13 cellular contexts compared by ENCODE assay signal in genomic region chrX:44828008-44828605, GRCh38. TPM values are rescaled to one million over a fixed set of nuclear protein-coding genes. Genes with fewer than 3 reads are reported as not detected.
DNase-seq lines count a peak whose midpoint lies in the region; ATAC-seq and TF ChIP-seq lines count a peak whose summit lies in the region.
"Had no signal": no experiment of that assay in that cellular context is flagged by ENCODE, and none has a peak within 500 bp of the region (broad histone marks: within the 10 kb centered on the region; RNA-seq: fewer than 3 reads in every experiment).

No MANE protein-coding gene starts in this region.

- intact Hi-C loops in heart right ventricle (cut with DNase I) = no loop called here

- TF ChIP-seq CTCF in heart right ventricle (IDR thresholded peaks at IDR 0.05) = no peak

- peak; percentile 52 for DNase-seq in GM04503 (ENCODE audit: low read depth)
- peak; percentile 20 for DNase-seq in NCI-H460 (ENCODE audit: extremely low read depth, low read depth)
- DNase-seq in dermis blood vessel endothelial cell = peak; percentile 40
- DNase-seq in non-pigmented ciliary epithelial cell (ENCODE audit: low read depth) = peak; percentile 35
- no peak for DNase-seq in heart right ventricle
- no peak for DNase-seq in NCI-H2171 (lab: John Stamatoyannopoulos, UW)
- no peak for DNase-seq in SJCRH30
- DNase-seq in hippocampal formation (lab: John Stamatoyannopoulos, UW) = no peak
- DNase-seq: lower lobe of right lung, NCI-H510A, right lobe of liver, T-helper 2 cell had no signal

- no peak for ATAC-seq in heart right ventricle
- ATAC-seq: lower lobe of right lung had no signal

- WGBS in heart right ventricle, 2 donors = 63 to 73% methylated on average over 4 of the region's 4 CpGs

- H3K4me1 ChIP-seq in heart right ventricle = no peaks in the 10 kb centered on the region
- no peaks in the 10 kb centered on the region for H3K4me1 ChIP-seq in SJCRH30
- H3K4me1 ChIP-seq: lower lobe of right lung, right lobe of liver had no signal

- H3K27ac ChIP-seq in heart right ventricle (no peak overlapping the region), SJCRH30 (no peak overlapping the region)
- H3K27ac ChIP-seq: lower lobe of right lung, right lobe of liver had no signal

- H3K27me3 ChIP-seq in heart right ventricle (peaks cover 0 to 15% (median 0%) of the 10 kb centered on the region in 7 donors), SJCRH30 (no peaks in the 10 kb centered on the region)
- H3K27me3 ChIP-seq: right lobe of liver had no signal

- H3K9me3 ChIP-seq in heart right ventricle (no peaks in the 10 kb centered on the region), SJCRH30 (replicated peaks) (no peaks in the 10 kb centered on the region)
- H3K9me3 ChIP-seq: lower lobe of right lung, right lobe of liver had no signal

- H3K36me3 ChIP-seq in heart right ventricle = no peaks in the 10 kb centered on the region
- H3K36me3 ChIP-seq in SJCRH30 = no peaks in the 10 kb centered on the region
- H3K36me3 ChIP-seq: lower lobe of right lung, right lobe of liver had no signal

- H3K4me3 ChIP-seq in heart right ventricle (no peak overlapping the region), SJCRH30 (no peak overlapping the region)
- H3K4me3 ChIP-seq: lower lobe of right lung, right lobe of liver had no signal

RNA-seq across cellular contexts. Expression of gene DUSP21, which starts 15.7 kb away (rescaled TPM):
- not detected in 2 replicates for total RNA-seq in NCI-H460 (2014; rRNA removed; shearing (Covaris generic))
- polyA plus RNA-seq in NCI-H460 (2014; cell fraction: nucleus; rRNA removed) = not detected in 2 replicates
- not detected in 2 replicates for total RNA-seq in dermis blood vessel endothelial cell
- not detected for total RNA-seq in heart right ventricle
- not detected for polyA plus RNA-seq in heart right ventricle
- total RNA-seq in SJCRH30 (2014; rRNA removed; shearing (Covaris generic)) = not detected in 2 replicates
- total RNA-seq: frontal cortex, lower lobe of right lung, right lobe of liver had no signal

RNA-seq across cellular contexts. Expression of gene KDM6A, which starts 44.9 kb away (rescaled TPM):
- 17.1 and 22.1 TPM in 2 replicates for total RNA-seq in NCI-H460 (2014; rRNA removed; shearing (Covaris generic))
- 14.9 and 41.3 TPM in 2 replicates for polyA plus RNA-seq in NCI-H460 (2014; cell fraction: nucleus; rRNA removed)
- total RNA-seq in dermis blood vessel endothelial cell (23.0 and 32.5 TPM in 2 replicates), heart right ventricle (10 to 100 TPM; 10.2 to 21.2 (median 12.9) TPM)
- polyA plus RNA-seq in heart right ventricle = 1 to 10 TPM; 3.8 to 6.7 TPM
- total RNA-seq in SJCRH30 (2014; rRNA removed; shearing (Covaris generic)) = 18.3 and 21.5 TPM in 2 replicates

Comparison
In these comparisons a context has a peak if more than half of its experiments do, and no peak if none do; other contexts are left out.
1. DNase-seq: peak in GM04503 (single experiment), NCI-H460 (single experiment), dermis blood vessel endothelial cell (single experiment) and non-pigmented ciliary epithelial cell (single experiment); none in heart right ventricle (0 of 2), NCI-H2171 (single experiment), SJCRH30 (0 of 2) and hippocampal formation (0 of 2).